Comparison of ENCODE assay signal across 18 cellular contexts in genomic region chr11:47233051-47233450, GRCh38. TPM values are rescaled to one million over a fixed set of nuclear protein-coding genes. Genes with fewer than 3 reads are reported as not detected.
A peak's percentile ranks its signal among the peaks of the same experiment; 100 is the strongest.
DNase-seq lines count a peak whose midpoint lies in the region; ATAC-seq, FAIRE-seq and TF ChIP-seq lines count a peak whose summit lies in the region.
"Had no signal": no experiment of that assay in that cellular context is flagged by ENCODE, and none has a peak within 500 bp of the region (broad histone marks: within the 10 kb centered on the region; RNA-seq: fewer than 3 reads in every experiment).

No MANE protein-coding gene starts in this region.

- H2BK20ac ChIP-seq in IMR-90 (ENCODE audit: low read depth, low read length), result no peak overlapping the region

- H4K91ac ChIP-seq in IMR-90 (ENCODE audit: insufficient read depth, low read depth, low read length), result no peak overlapping the region

- no peak for TF ChIP-seq RAD21 in A549 (conservative IDR thresholded peaks at IDR 0.05 in 1 of 2, IDR thresholded peaks at IDR 0.05 in 1 of 2)
- no peak for TF ChIP-seq RAD21 in IMR-90 (IDR thresholded peaks at IDR 0.05; ENCODE audit: low read length)
- peak in 1 of 2 donors; percentile 45 for TF ChIP-seq RAD21 in liver (IDR thresholded peaks at IDR 0.05)

- H3K9ac ChIP-seq in IMR-90 (ENCODE audit: low read depth, low read length) (no peak overlapping the region), liver (ENCODE audit: low read depth in 1 of 2, low read length in 2 of 2) (no peak overlapping the region)
- H3K9ac ChIP-seq: KMS-11 had no signal

- no peak overlapping the region for H3K4me3 ChIP-seq in A549
- H3K4me3 ChIP-seq in IMR-90 (ENCODE audit: insufficient read depth, low read depth, low read length), result no peak overlapping the region
- no peak overlapping the region for H3K4me3 ChIP-seq in liver (ENCODE audit: low read depth in 1 of 3, low read length in 3 of 3)
- H3K4me3 ChIP-seq: SJCRH30 had no signal

- peak overlapping the region; percentile 0; the same call in 1 of the 2 replicates for H3K4ac ChIP-seq in IMR-90 (ENCODE audit: low read depth, low read length)

- no peak overlapping the region for H2BK15ac ChIP-seq in IMR-90 (ENCODE audit: low read depth, low read length)

- no peak overlapping the region for H2BK5ac ChIP-seq in IMR-90 (ENCODE audit: low read depth, low read length, poor library complexity, severe bottlenecking)

- no peak overlapping the region for H4K8ac ChIP-seq in IMR-90 (ENCODE audit: low read depth in 2 of 2, low read length in 2 of 2)

- no peak for TF ChIP-seq EP300 in A549 (IDR thresholded peaks at IDR 0.05)

- no peak for TF ChIP-seq CTCF in A549 (IDR thresholded peaks at IDR 0.05)
- no peak for TF ChIP-seq CTCF in IMR-90 (conservative IDR thresholded peaks at IDR 0.05; ENCODE audit: low read depth, low read length)
- TF ChIP-seq CTCF in liver (IDR thresholded peaks at IDR 0.05; ENCODE audit: low read depth, low read length, missing input control), result no peak

- H2AK9ac ChIP-seq in IMR-90 (replicated peaks; ENCODE audit: low read depth, low read length, poor library complexity), result peak overlapping the region; percentile 44

- peak overlapping the region; percentile 79 to 89 for H3K27ac ChIP-seq in A549
- H3K27ac ChIP-seq in IMR-90 (ENCODE audit: insufficient read depth, low read length), result no peak overlapping the region
- no peak overlapping the region for H3K27ac ChIP-seq in liver (ENCODE audit: low read depth in 1 of 2, low read length in 2 of 2)
- H3K27ac ChIP-seq: KMS-11, SJCRH30 had no signal

- no peak overlapping the region for H3K56ac ChIP-seq in IMR-90 (ENCODE audit: extremely low read depth, insufficient read depth, low read length)

- H3K4me2 ChIP-seq in A549 (peak overlapping the region; percentile 79), IMR-90 (ENCODE audit: low read depth, low read length) (no peak overlapping the region)
- H3K4me2 ChIP-seq: KMS-11 had no signal

- peaks cover 9 to 37% of the 10 kb centered on the region in 2 experiments; a peak in 3 of 4 replicates for H3K79me1 ChIP-seq in IMR-90 (ENCODE audit: low read depth in 1 of 2, low read length in 2 of 2)

- peaks cover 4% of the 10 kb centered on the region; the same call in 1 of the 2 replicates for H3K9me1 ChIP-seq in IMR-90 (ENCODE audit: insufficient read depth, low read length)

- ATAC-seq in A549 (no peak), IMR-90 (ENCODE audit: low read depth) (no peak), GM19023 (IDR thresholded peaks at IDR 0.05; ENCODE audit: unreplicated experiment) (no peak), GM18502 (IDR thresholded peaks at IDR 0.05; ENCODE audit: poor library complexity, unreplicated experiment) (no peak)

- intact Hi-C loops in IMR-90 (cut with micrococcal nuclease), result no loop called here

- H3K18ac ChIP-seq in IMR-90 (ENCODE audit: low read depth, low read length), result no peak overlapping the region

- H3K9me3 ChIP-seq in A549 (no peaks in the 10 kb centered on the region), IMR-90 (ENCODE audit: control insufficient read depth, insufficient read depth, low read length) (no peaks in the 10 kb centered on the region), liver (ENCODE audit: control insufficient read depth in 4 of 4, low read length in 3 of 4) (no peaks in the 10 kb centered on the region)
- H3K9me3 ChIP-seq: SJCRH30 had no signal

- H4K5ac ChIP-seq in IMR-90 (ENCODE audit: low read depth, low read length), result no peak overlapping the region

- H3K23ac ChIP-seq in IMR-90 (ENCODE audit: low read depth, low read length), result no peak overlapping the region

- no peak overlapping the region for H3K14ac ChIP-seq in IMR-90 (replicated peaks; ENCODE audit: low read depth, low read length)

- CTCF ChIA-PET in A549 (lab: Yijun Ruan, JAX), result interaction anchor here (1.0 to 8.8 kb wide), 12 partner anchors 11 to 170 kb away, joined by 3 to 101 read pairs (median 28); partner anchors contain the start of genes ACP2, ARFGAP2, DDB2 and NR1H3
- CTCF ChIA-PET in IMR-90 (lab: Yijun Ruan, JAX), result interaction anchor here (0.9 to 2.8 kb wide), 4 partner anchors 24 to 122 kb away, joined by 3 to 12 read pairs (median 4); partner anchors contain the start of gene NR1H3

- no peak overlapping the region for H2AFZ ChIP-seq in IMR-90 (replicated peaks; ENCODE audit: low read length, poor library complexity)

- TF ChIP-seq POLR2A in A549 (IDR thresholded peaks at IDR 0.05; ENCODE audit: low read length) (no peak), IMR-90 (IDR thresholded peaks at IDR 0.05; ENCODE audit: low read depth, low read length) (no peak)

- 97% methylated on average over 4 of the region's 4 CpGs for WGBS in A549 (ENCODE audit: missing lambda C conversion rate)
- 100% methylated on average over 2 of the region's 4 CpGs; no CpG with 5 or more reads in 1 of the 2 experiments for WGBS in IMR-90 (ENCODE audit: extremely low coverage in 2 of 2, insufficient read length in 1 of 2), 2 experiments
- 78% methylated on average over 4 of the region's 4 CpGs for WGBS in liver

- H2BK120ac ChIP-seq in IMR-90 (ENCODE audit: low read depth, low read length), result no peak overlapping the region

- dilution Hi-C loops in IMR-90 (cut with HindIII; ENCODE audit: low sequenced_read_pairs, unreplicated experiment), result no loop called here

- no TSS peak for BruUV-seq in IMR-90 (replicated peaks; lab: Mats Ljungman, UMichigan)

- in situ Hi-C loops in IMR-90 (cut with MboI; ENCODE audit: low sequenced_read_pairs), result no loop called here

- POLR2A ChIA-PET in A549 (lab: Yijun Ruan, JAX), result interaction anchor here (0.7 to 3.6 kb wide), 6 partner anchors 9 to 26 kb away, joined by 3 to 50 read pairs (median 4); partner anchors contain the start of genes ACP2 and DDB2
- POLR2A ChIA-PET in IMR-90 (lab: Charles Lee; ENCODE audit: unreplicated experiment), result no interaction called here

- H3K4me1 ChIP-seq in A549 (peaks cover 46% of the 10 kb centered on the region), IMR-90 (ENCODE audit: control insufficient read depth, insufficient read depth, low read length) (peaks cover 14% of the 10 kb centered on the region), liver (ENCODE audit: control insufficient read depth in 4 of 4, insufficient read depth in 4 of 4, low read length in 3 of 4) (peaks cover 11 to 25% (median 22%) of the 10 kb centered on the region in 4 donors)
- H3K4me1 ChIP-seq: SJCRH30 had no signal

- peak overlapping the region; percentile 44; the same call in 1 of the 2 replicates for H2AK5ac ChIP-seq in IMR-90 (ENCODE audit: low read depth, low read length)

- no peak for FAIRE-seq in A549 (lab: Jason Lieb, UNC)
- FAIRE-seq: G401.6 had no signal

- peaks cover 30% of the 10 kb centered on the region for H3K36me3 ChIP-seq in IMR-90 (ENCODE audit: control insufficient read depth, insufficient read depth, low read length)
- peaks cover 0 to 2% (median 0%) of the 10 kb centered on the region in 4 donors for H3K36me3 ChIP-seq in liver (ENCODE audit: control insufficient read depth in 4 of 4, insufficient read depth in 3 of 4, low read depth in 1 of 4, low read length in 3 of 4)
- H3K36me3 ChIP-seq: SJCRH30 had no signal

- DNase-seq in A549 (ENCODE audit: low read depth in 1 of 2, low spot score in 1 of 2), result no peak
- DNase-seq in IMR-90, result no peak
- no peak for DNase-seq in activated CD4-positive, alpha-beta T cell treated with anti-CD3 and anti-CD28 coated beads for 48 hours
- DNase-seq: 8988T, DND-41, GOT3, NCI-H1048, NCI-H1436 treated with DMSO at 0.1 percent for 48 hours, NCI-H2081, NCI-H748 treated with DMSO at 0.1 percent for 48 hours, OCI-M1, RPMI8226, SJCRH30 had no signal

- H3K27me3 ChIP-seq in IMR-90 (ENCODE audit: control insufficient read depth, insufficient read depth, low read length), result no peaks in the 10 kb centered on the region
- H3K27me3 ChIP-seq in liver (ENCODE audit: control insufficient read depth in 4 of 4, insufficient read depth in 4 of 4, low read length in 3 of 4), result no peaks in the 10 kb centered on the region
- H3K27me3 ChIP-seq: SJCRH30 had no signal

- H4K20me1 ChIP-seq in IMR-90 (ENCODE audit: insufficient read depth, low read length), result no peaks in the 10 kb centered on the region; the same call in 1 of the 2 replicates

RNA-seq across cellular contexts. Expression of gene ACP2, which starts 15.6 kb away (rescaled TPM):
- polyA plus RNA-seq in A549 (2011; rRNA removed), result 13.6 and 17.7 TPM in 2 replicates
- 13.2 and 16.7 TPM in 2 replicates for polyA plus RNA-seq in A549 (2012; cell fraction: cytosol; rRNA removed)
- 41.3 and 54.2 TPM in 2 replicates for polyA plus RNA-seq in A549 (2012; cell fraction: nucleus; rRNA removed)
- 17.5 to 19.8 TPM (median 19.7 TPM) in 3 replicates for polyA plus RNA-seq in A549 (2017; fragmentation: RNase III; extraction: RNeasy Plus Mini Kit Qiagen cat#74134 plus additional on column Dnase treatment)
- 31.5 and 32.3 TPM in 2 replicates for polyA minus RNA-seq in A549 (2011; rRNA and poly(A)+ RNA removed)
- total RNA-seq in IMR-90 (2012; rRNA removed), result 10.3 and 17.7 TPM in 2 replicates
- 23.6 and 24.8 TPM in 2 replicates for polyA plus RNA-seq in IMR-90 (2012; rRNA removed)
- polyA plus RNA-seq in IMR-90 (2012; cell fraction: cytosol; rRNA removed), result 17.6 and 27.9 TPM in 2 replicates
- polyA plus RNA-seq in IMR-90 (2012; cell fraction: nucleus; rRNA removed; ENCODE audit: low replicate concordance), result 44.8 and 66.4 TPM in 2 replicates
- total RNA-seq in liver, result 10 to 100 TPM; 81.7 to 94.4 TPM
- polyA plus RNA-seq in liver, result 10 to 100 TPM; 40.3 to 76.9 TPM

RNA-seq across cellular contexts. Expression of gene DDB2, which starts 18.3 kb away (rescaled TPM):
- polyA plus RNA-seq in A549 (2011; rRNA removed) (96.2 and 103 TPM in 2 replicates), A549 (2017; fragmentation: RNase III; extraction: RNeasy Plus Mini Kit Qiagen cat#74134 plus additional on column Dnase treatment) (95.4 to 106 TPM (median 96.9 TPM) in 3 replicates), IMR-90 (2012; rRNA removed) (33.5 and 33.6 TPM in 2 replicates), liver (10 to 100 TPM in 1 of 2 donors, 1 to 10 TPM in 1; 10.0 to 11.9 TPM)
- polyA plus RNA-seq in A549 (2012; cell fraction: cytosol; rRNA removed), result 72.0 and 73.6 TPM in 2 replicates
- 108 and 145 TPM in 2 replicates for polyA plus RNA-seq in A549 (2012; cell fraction: nucleus; rRNA removed)
- 71.0 and 73.0 TPM in 2 replicates for polyA minus RNA-seq in A549 (2011; rRNA and poly(A)+ RNA removed)
- total RNA-seq in IMR-90 (2012; rRNA removed) (25.6 and 27.8 TPM in 2 replicates), liver (1 to 10 TPM; 6.6 to 7.6 TPM)
- polyA plus RNA-seq in IMR-90 (2012; cell fraction: cytosol; rRNA removed), result 24.1 and 24.5 TPM in 2 replicates
- polyA plus RNA-seq in IMR-90 (2012; cell fraction: nucleus; rRNA removed; ENCODE audit: low replicate concordance), result 77.2 and 160 TPM in 2 replicates

RNA-seq across cellular contexts. Expression of gene NR1H3, which starts 24.7 kb away (rescaled TPM):
- polyA plus RNA-seq in A549 (2011; rRNA removed) (18.7 and 28.6 TPM in 2 replicates), A549 (2017; fragmentation: RNase III; extraction: RNeasy Plus Mini Kit Qiagen cat#74134 plus additional on column Dnase treatment) (10.6 to 18.4 TPM (median 14.5 TPM) in 3 replicates), IMR-90 (2012; rRNA removed) (13.6 and 19.0 TPM in 2 replicates), liver (10 to 100 TPM; 56.0 to 57.3 TPM)
- polyA plus RNA-seq in A549 (2012; cell fraction: cytosol; rRNA removed), result 22.5 and 24.9 TPM in 2 replicates
- polyA plus RNA-seq in A549 (2012; cell fraction: nucleus; rRNA removed), result 34.0 and 37.3 TPM in 2 replicates
- 36.7 and 43.1 TPM in 2 replicates for polyA minus RNA-seq in A549 (2011; rRNA and poly(A)+ RNA removed)
- total RNA-seq in IMR-90 (2012; rRNA removed) (9.1 and 9.7 TPM in 2 replicates), liver (10 to 100 TPM; 52.8 to 55.2 TPM)
- 9.7 and 15.4 TPM in 2 replicates for polyA plus RNA-seq in IMR-90 (2012; cell fraction: cytosol; rRNA removed)
- polyA plus RNA-seq in IMR-90 (2012; cell fraction: nucleus; rRNA removed; ENCODE audit: low replicate concordance), result 48.0 and 62.0 TPM in 2 replicates

RNA-seq across cellular contexts. Expression of gene MADD, which starts 36.9 kb away (rescaled TPM):
- polyA plus RNA-seq in A549 (2011; rRNA removed) (16.7 and 46.2 TPM in 2 replicates), A549 (2017; fragmentation: RNase III; extraction: RNeasy Plus Mini Kit Qiagen cat#74134 plus additional on column Dnase treatment) (22.4 to 25.2 TPM (median 24.0 TPM) in 3 replicates), IMR-90 (2012; rRNA removed) (16.4 and 17.3 TPM in 2 replicates), liver (10 to 100 TPM in 1 of 2 donors, 1 to 10 TPM in 1; 9.9 to 12.2 TPM)
- polyA plus RNA-seq in A549 (2012; cell fraction: cytosol; rRNA removed), result 17.1 and 17.4 TPM in 2 replicates
- polyA plus RNA-seq in A549 (2012; cell fraction: nucleus; rRNA removed), result 51.1 and 76.1 TPM in 2 replicates
- 62.9 and 69.4 TPM in 2 replicates for polyA minus RNA-seq in A549 (2011; rRNA and poly(A)+ RNA removed)
- total RNA-seq in IMR-90 (2012; rRNA removed) (11.1 and 13.3 TPM in 2 replicates), liver (10 to 100 TPM in 1 of 2 donors, 1 to 10 TPM in 1; 9.9 to 20.5 TPM)
- polyA plus RNA-seq in IMR-90 (2012; cell fraction: cytosol; rRNA removed), result 11.8 and 13.6 TPM in 2 replicates
- polyA plus RNA-seq in IMR-90 (2012; cell fraction: nucleus; rRNA removed; ENCODE audit: low replicate concordance), result 45.5 and 53.1 TPM in 2 replicates

RNA-seq across cellular contexts. Expression of gene PACSIN3, which starts 46.8 kb away (rescaled TPM):
- polyA plus RNA-seq in A549 (2011; rRNA removed) (15.8 and 16.5 TPM in 2 replicates), A549 (2017; fragmentation: RNase III; extraction: RNeasy Plus Mini Kit Qiagen cat#74134 plus additional on column Dnase treatment) (32.9 to 35.7 TPM (median 35.3 TPM) in 3 replicates), IMR-90 (2012; rRNA removed) (21.1 and 24.5 TPM in 2 replicates), liver (10 to 100 TPM; 18.7 to 23.3 TPM)
- 36.2 and 40.9 TPM in 2 replicates for polyA plus RNA-seq in A549 (2012; cell fraction: cytosol; rRNA removed)
- polyA plus RNA-seq in A549 (2012; cell fraction: nucleus; rRNA removed), result 35.4 and 35.9 TPM in 2 replicates
- 12.0 and 17.2 TPM in 2 replicates for polyA minus RNA-seq in A549 (2011; rRNA and poly(A)+ RNA removed)
- total RNA-seq in IMR-90 (2012; rRNA removed) (18.9 and 19.2 TPM in 2 replicates), liver (10 to 100 TPM; 12.1 to 20.6 TPM)
- polyA plus RNA-seq in IMR-90 (2012; cell fraction: cytosol; rRNA removed), result 30.8 and 31.9 TPM in 2 replicates
- polyA plus RNA-seq in IMR-90 (2012; cell fraction: nucleus; rRNA removed; ENCODE audit: low replicate concordance), result 22.7 and 43.7 TPM in 2 replicates

Comparison
In these comparisons a context has a peak if more than half of its experiments do, and no peak if none do; other contexts are left out.
1. H3K27ac ChIP-seq: peak in A549 (2 of 2); none in IMR-90 (single experiment) and liver (0 of 2).